In the genomic region with DNA sequence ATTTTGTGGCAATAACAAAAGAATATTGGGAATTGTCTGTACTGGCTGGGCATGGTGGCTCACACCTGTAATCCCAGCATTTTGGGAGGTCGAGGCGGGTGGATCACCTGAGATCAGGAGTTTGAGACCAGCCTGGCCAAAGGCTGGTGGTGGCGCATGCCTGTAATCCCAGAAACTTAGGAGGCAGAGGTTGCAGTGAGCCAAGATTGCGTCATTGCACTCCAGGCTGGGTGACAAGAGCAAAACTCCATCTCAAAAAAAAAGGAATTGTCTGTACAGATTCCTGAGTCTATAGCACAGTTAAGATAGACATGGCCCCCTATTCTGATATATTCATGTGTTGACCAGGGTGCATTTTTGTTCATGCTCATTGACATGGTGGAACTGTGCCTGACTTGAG, we compare ENCODE assay signal across 9 cellular contexts. TPM values are rescaled to one million over a fixed set of nuclear protein-coding genes. Genes with fewer than 3 reads are reported as not detected.
DNase-seq lines count a peak whose midpoint lies in the region; ATAC-seq, FAIRE-seq and TF ChIP-seq lines count a peak whose summit lies in the region.
"Not testable (repeated sequence)": the region's sequence is repeated elsewhere in the genome, so short reads cannot be mapped to it uniquely, and the experiment has no call there.
"Had no signal": no experiment of that assay in that cellular context is flagged by ENCODE, and none has a peak within 500 bp of the region (broad histone marks: within the 10 kb centered on the region; RNA-seq: fewer than 3 reads in every experiment).

No MANE protein-coding gene starts in this region.

- H4K8ac ChIP-seq in H1 (ENCODE audit: extremely low read depth, insufficient read depth, low read length), result not testable (repeated sequence)

- FAIRE-seq in A549 (lab: Jason Lieb, UNC), result peak; percentile 49
- FAIRE-seq in H1 (lab: Jason Lieb, UNC), result not testable (repeated sequence)

- not testable (repeated sequence) for TF ChIP-seq EP300 in A549 (IDR thresholded peaks at IDR 0.05); H1 (IDR thresholded peaks at IDR 0.05; ENCODE audit: borderline replicate concordance in 1 of 2, low read depth in 2 of 2, low read length in 2 of 2)

- peaks cover 96% of the 10 kb centered on the region for H3K36me3 ChIP-seq in adipocyte (ENCODE audit: control insufficient read depth, insufficient read depth, low read length, severe bottlenecking)
- peaks cover 34 to 92% (median 74%) of the 10 kb centered on the region in 4 experiments for H3K36me3 ChIP-seq in H1 (ENCODE audit: control insufficient read depth in 2 of 4, insufficient read depth in 4 of 4, low read length in 3 of 4)
- H3K36me3 ChIP-seq in subcutaneous abdominal adipose tissue (ENCODE audit: control insufficient read depth in 5 of 5, insufficient read depth in 5 of 5, low read length in 5 of 5), result peaks cover 51 to 92% (median 75%) of the 10 kb centered on the region in 5 donors

- not testable (repeated sequence) for H2BK5ac ChIP-seq in H1 (ENCODE audit: low read depth, low read length)

- H2AFZ ChIP-seq in H1 (ENCODE audit: low read length), result not testable (repeated sequence)

- ATAC-seq in A549, result not testable (repeated sequence)
- peak; percentile 20 for ATAC-seq in left lobe of liver

- H3K9ac ChIP-seq in adipocyte (ENCODE audit: low read length); H1 (replicated peaks in 1 of 4; ENCODE audit: extremely low read depth in 1 of 4, low read depth in 3 of 4, low read length in 3 of 4); subcutaneous abdominal adipose tissue (ENCODE audit: low read length in 5 of 5): not testable (repeated sequence)

- H3K4me1 ChIP-seq in A549; H1 (replicated peaks in 1 of 4; ENCODE audit: control insufficient read depth in 3 of 4, insufficient read depth in 4 of 4, low read length in 3 of 4): not testable (repeated sequence)
- H3K4me1 ChIP-seq in adipocyte (ENCODE audit: control insufficient read depth, insufficient read depth, low read length) (peaks cover 35% of the 10 kb centered on the region), subcutaneous abdominal adipose tissue (ENCODE audit: control insufficient read depth in 5 of 5, insufficient read depth in 5 of 5, low read length in 5 of 5) (peaks cover 6 to 38% (median 24%) of the 10 kb centered on the region in 5 donors)

- H3K18ac ChIP-seq in H1 (ENCODE audit: extremely low read depth, low read length), result not testable (repeated sequence)

- not testable (repeated sequence) for H2BK15ac ChIP-seq in H1 (ENCODE audit: low read length)

- not testable (repeated sequence) for H4K5ac ChIP-seq in H1 (ENCODE audit: insufficient read length, low read depth, low read length)

- TF ChIP-seq CTCF in A549 (IDR thresholded peaks at IDR 0.05); H1 (IDR thresholded peaks at IDR 0.05; ENCODE audit: control extremely low read depth in 1 of 3, insufficient read depth in 1 of 3, low read depth in 1 of 3, low read length in 3 of 3): not testable (repeated sequence)

- not testable (repeated sequence) for H2BK120ac ChIP-seq in H1 (replicated peaks; ENCODE audit: low read depth, low read length)

- TF ChIP-seq POLR2A in A549 (IDR thresholded peaks at IDR 0.05; ENCODE audit: low read length); H1 (IDR thresholded peaks at IDR 0.05; ENCODE audit: control extremely low read depth in 1 of 2, low read depth in 2 of 2, low read length in 2 of 2): not testable (repeated sequence)

- WGBS in A549 (ENCODE audit: missing lambda C conversion rate), result 95% methylated on average over 4 of the region's 4 CpGs
- 97% methylated on average over 4 of the region's 4 CpGs; no CpG with 5 or more reads in 1 of the 2 experiments for WGBS in H1 (ENCODE audit: extremely low coverage in 1 of 2, insufficient coverage in 1 of 2, insufficient read length in 1 of 2, insufficient replicate concordance in 2 of 2, low coverage in 1 of 2, low lambda C conversion rate in 2 of 2, missing lambda C conversion rate in 1 of 2), 2 experiments

- CTCF ChIA-PET in A549 (lab: Yijun Ruan, JAX), result interaction anchor here (0.7 kb wide), 1 partner anchor 71 kb away, joined by 4 read pairs; no protein-coding TSS in a partner anchor
- CTCF ChIA-PET in H1 (lab: Charles Lee; ENCODE audit: partially characterized antibody), result not testable (repeated sequence)

- not testable (repeated sequence) for H3K4ac ChIP-seq in H1 (replicated peaks; ENCODE audit: insufficient read length, low read depth, low read length)

- H3K14ac ChIP-seq in H1 (ENCODE audit: insufficient read length), result not testable (repeated sequence)

- not testable (repeated sequence) for DNase-seq in A549 (ENCODE audit: low read depth in 1 of 2, low spot score in 1 of 2); H1 (ENCODE audit: low read depth in 1 of 2, low spot score in 2 of 2); left lobe of liver (ENCODE audit: low spot score)
- DNase-seq in adipocyte (ENCODE audit: low read depth), result peak; percentile 12

- not testable (repeated sequence) for H3K79me1 ChIP-seq in H1 (ENCODE audit: low read depth, low read length)

- H3K4me3 ChIP-seq in A549; adipocyte (ENCODE audit: low read length); H1 (ENCODE audit: extremely low read depth in 1 of 4, insufficient read depth in 2 of 4, low read depth in 3 of 4, low read length in 4 of 4); subcutaneous abdominal adipose tissue (ENCODE audit: low read depth in 1 of 5, low read length in 5 of 5): not testable (repeated sequence)

- not testable (repeated sequence) for H3K27ac ChIP-seq in A549; H1 (ENCODE audit: low read depth, low read length)
- H3K27ac ChIP-seq in subcutaneous abdominal adipose tissue (ENCODE audit: low read depth, low read length), result peak overlapping the region; percentile 23

- H3K4me2 ChIP-seq in A549; H1 (ENCODE audit: insufficient read depth in 1 of 2, low read depth in 2 of 2, low read length in 2 of 2): not testable (repeated sequence)

- POLR2A ChIA-PET in A549 (lab: Yijun Ruan, JAX); H1 (lab: Charles Lee; ENCODE audit: partially characterized antibody): not testable (repeated sequence)

- not testable (repeated sequence) for H3K23me2 ChIP-seq in H1 (ENCODE audit: low read depth, low read length)

- H3K56ac ChIP-seq in H1 (replicated peaks; ENCODE audit: insufficient read length, low read depth, low read length), result not testable (repeated sequence)

- H4K91ac ChIP-seq in H1 (replicated peaks; ENCODE audit: insufficient read length, low read length), result not testable (repeated sequence)

- H2BK12ac ChIP-seq in H1 (ENCODE audit: low read depth, low read length), result not testable (repeated sequence)

- not testable (repeated sequence) for H3K27me3 ChIP-seq in adipocyte (replicated peaks; ENCODE audit: control insufficient read depth, insufficient read depth, low read length); H1 (replicated peaks in 1 of 4; ENCODE audit: control insufficient read depth in 3 of 4, extremely low read depth in 1 of 4, insufficient read depth in 3 of 4, low read length in 3 of 4); subcutaneous abdominal adipose tissue (ENCODE audit: control insufficient read depth in 5 of 5, insufficient read depth in 4 of 5, low read length in 5 of 5)

- not testable (repeated sequence) for H3K9me3 ChIP-seq in A549; adipocyte (ENCODE audit: control insufficient read depth, low read length); H1 (ENCODE audit: insufficient read depth in 2 of 2, low read depth in 1 of 2, low read length in 1 of 2); subcutaneous abdominal adipose tissue (ENCODE audit: control insufficient read depth in 5 of 5, low read length in 5 of 5)

- peaks cover 0 to 26% of the 10 kb centered on the region in 2 experiments; a peak in 3 of 4 replicates for H3K79me2 ChIP-seq in H1 (ENCODE audit: control insufficient read depth in 1 of 2, insufficient read depth in 2 of 2, low read length in 2 of 2)

- H2BK20ac ChIP-seq in H1 (ENCODE audit: low read length), result not testable (repeated sequence)

- H4K20me1 ChIP-seq in H1 (replicated peaks in 1 of 2; ENCODE audit: control insufficient read depth in 1 of 2, insufficient read depth in 2 of 2, low read length in 2 of 2), result not testable (repeated sequence)

- TF ChIP-seq RAD21 in A549 (conservative IDR thresholded peaks at IDR 0.05 in 1 of 2, IDR thresholded peaks at IDR 0.05 in 1 of 2); H1 (IDR thresholded peaks at IDR 0.05 in 1 of 2, conservative IDR thresholded peaks at IDR 0.05 in 1 of 2; ENCODE audit: low read depth in 2 of 2, low read length in 2 of 2): not testable (repeated sequence)

- H2AK5ac ChIP-seq in H1 (ENCODE audit: low read depth, low read length), result not testable (repeated sequence)

- not testable (repeated sequence) for H3K23ac ChIP-seq in H1 (ENCODE audit: insufficient read length)

RNA-seq across cellular contexts. Expression of gene WTIP, which starts 16.8 kb away (rescaled TPM):
- 18.8 and 22.0 TPM in 2 replicates for polyA plus RNA-seq in A549 (2011; rRNA removed)
- polyA plus RNA-seq in A549 (2012; cell fraction: cytosol; rRNA removed), result 24.6 and 37.8 TPM in 2 replicates
- 31.1 and 32.6 TPM in 2 replicates for polyA plus RNA-seq in A549 (2012; cell fraction: nucleus; rRNA removed)
- 18.8 to 21.2 TPM (median 21.2 TPM) in 3 replicates for polyA plus RNA-seq in A549 (2017; fragmentation: RNase III; extraction: RNeasy Plus Mini Kit Qiagen cat#74134 plus additional on column Dnase treatment)
- 54.4 and 58.2 TPM in 2 replicates for polyA minus RNA-seq in A549 (2011; rRNA and poly(A)+ RNA removed)
- 15.4 and 20.3 TPM in 2 replicates for total RNA-seq in H1 (2021; fragmentation: NEBNext Ultra II Directional; extraction: Animal tissue kit (Norgen Biotek cat#: 25700))
- polyA plus RNA-seq in H1 (2011; rRNA removed), result 8.7 and 10.8 TPM in 2 replicates
- polyA plus RNA-seq in H1 (2011; cell fraction: cytosol; rRNA removed), result 16.9 TPM
- 27.1 TPM for polyA plus RNA-seq in H1 (2011; cell fraction: nucleus; rRNA removed)
- polyA plus RNA-seq in H1 (2012, experiment 1 of 2), result 14.4 to 20.8 TPM (median 17.9 TPM) in 4 replicates
- polyA plus RNA-seq in H1 (2012, experiment 2 of 2), result 9.5 TPM
- polyA plus RNA-seq in H1 (2013, experiment 1 of 2), result 6.3 TPM
- polyA plus RNA-seq in H1 (2013, experiment 2 of 2), result 4.9 TPM
- 20.5 and 26.8 TPM in 2 replicates for polyA minus RNA-seq in H1 (2011; rRNA and poly(A)+ RNA removed)
- polyA minus RNA-seq in H1 (2011; cell fraction: cytosol; rRNA and poly(A)+ RNA removed), result 11.1 TPM
- 6.9 TPM for polyA minus RNA-seq in H1 (2011; cell fraction: nucleus; rRNA and poly(A)+ RNA removed)
- 1.4 TPM for total RNA-seq in left lobe of liver
- polyA plus RNA-seq: CD14-positive monocyte; CD4-positive, alpha-beta memory T cell; CD4-positive, CD25-positive, alpha-beta regulatory T cell; CD8-positive, alpha-beta memory T cell had no signal

RNA-seq across cellular contexts. Expression of gene UBA2, which starts 36.6 kb away (rescaled TPM):
- polyA plus RNA-seq in A549 (2011; rRNA removed), result 504 and 514 TPM in 2 replicates
- polyA plus RNA-seq in A549 (2012; cell fraction: cytosol; rRNA removed), result 169 TPM in 2 replicates
- polyA plus RNA-seq in A549 (2012; cell fraction: nucleus; rRNA removed), result 53.4 and 73.7 TPM in 2 replicates
- polyA plus RNA-seq in A549 (2017; fragmentation: RNase III; extraction: RNeasy Plus Mini Kit Qiagen cat#74134 plus additional on column Dnase treatment), result 217 to 255 TPM (median 224 TPM) in 3 replicates
- polyA minus RNA-seq in A549 (2011; rRNA and poly(A)+ RNA removed), result 255 and 318 TPM in 2 replicates
- total RNA-seq in H1 (2021; fragmentation: NEBNext Ultra II Directional; extraction: Animal tissue kit (Norgen Biotek cat#: 25700)), result 181 and 182 TPM in 2 replicates
- polyA plus RNA-seq in H1 (2011; rRNA removed), result 100.0 and 111 TPM in 2 replicates
- polyA plus RNA-seq in H1 (2011; cell fraction: cytosol; rRNA removed), result 142 TPM
- polyA plus RNA-seq in H1 (2011; cell fraction: nucleus; rRNA removed), result 77.2 TPM
- 190 to 260 TPM (median 248 TPM) in 4 replicates for polyA plus RNA-seq in H1 (2012, experiment 1 of 2)
- 12.9 TPM for polyA plus RNA-seq in H1 (2012, experiment 2 of 2)
- polyA plus RNA-seq in H1 (2013, experiment 1 of 2), result 130 TPM
- 152 TPM for polyA plus RNA-seq in H1 (2013, experiment 2 of 2)
- polyA minus RNA-seq in H1 (2011; rRNA and poly(A)+ RNA removed), result 275 and 399 TPM in 2 replicates
- 164 TPM for polyA minus RNA-seq in H1 (2011; cell fraction: cytosol; rRNA and poly(A)+ RNA removed)
- 137 TPM for polyA minus RNA-seq in H1 (2011; cell fraction: nucleus; rRNA and poly(A)+ RNA removed)
- total RNA-seq in left lobe of liver, result 18.1 TPM
